In the genomic region with DNA sequence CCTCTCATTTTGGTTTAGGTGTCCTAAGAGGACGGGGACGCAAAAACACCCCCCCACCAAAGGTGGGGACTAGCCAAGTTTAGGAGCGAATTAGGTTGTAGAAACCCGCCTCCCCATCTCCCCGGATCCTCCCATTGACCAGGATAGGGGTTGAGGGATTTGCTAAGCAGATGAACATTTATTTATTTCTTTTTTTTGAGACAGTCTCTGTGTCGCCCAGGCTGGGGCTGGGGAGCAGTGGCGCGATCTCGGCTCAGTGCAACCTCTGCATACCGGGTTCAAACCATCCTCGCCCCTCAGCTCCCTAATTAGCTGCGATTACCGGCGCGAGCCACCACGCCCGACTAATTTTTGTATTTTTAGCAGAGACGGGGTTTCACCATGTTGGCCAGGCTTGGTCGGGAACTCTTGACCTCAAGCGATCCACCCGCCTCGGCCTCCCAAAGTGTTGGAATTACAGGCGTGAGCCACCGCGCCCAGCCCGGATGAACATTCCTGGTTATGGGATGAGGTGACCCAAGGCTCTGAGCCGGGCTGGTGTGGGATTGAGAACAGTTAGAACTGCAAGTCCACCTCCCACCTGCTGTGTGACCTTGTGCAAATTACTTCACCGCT, we compare ENCODE assay signal across 8 cellular contexts. TPM values are rescaled to one million over a fixed set of nuclear protein-coding genes. Genes with fewer than 3 reads are reported as not detected.
A peak's percentile ranks its signal among the peaks of the same experiment; 100 is the strongest.
DNase-seq lines count a peak whose midpoint lies in the region; ATAC-seq and TF ChIP-seq lines count a peak whose summit lies in the region.

No MANE protein-coding gene starts in this region.

- H3K79me2 ChIP-seq in DND-41 (ENCODE audit: insufficient read depth, low read length): peaks cover 63% of the 10 kb centered on the region

- H3K9me3 ChIP-seq in DND-41 (ENCODE audit: insufficient read depth, low read length, severe bottlenecking): no peaks in the 10 kb centered on the region

- no peaks in the 10 kb centered on the region for H3K27me3 ChIP-seq in DND-41 (ENCODE audit: insufficient read depth, low read length, poor library complexity)

- H3K9me3 Mint-ChIP-seq in IgD-negative memory B cell: no peaks in the 10 kb centered on the region
- peaks cover 0 to 1% (median 0%) of the 10 kb centered on the region in 6 donors for H3K9me3 Mint-ChIP-seq in immature natural killer cell

- peaks cover 31% of the 10 kb centered on the region for H3K4me1 ChIP-seq in DND-41 (ENCODE audit: insufficient read depth, low read length)

- TF ChIP-seq CTCF in DND-41 (IDR thresholded peaks at IDR 0.05; ENCODE audit: borderline replicate concordance, extremely low read depth, low read length, poor library complexity, severe bottlenecking) (no peak), astrocyte of the cerebellum (IDR thresholded peaks at IDR 0.05; ENCODE audit: low read depth, low read length, missing control alignments) (no peak), omental fat pad (IDR thresholded peaks at IDR 0.05) (no peak)

- ATAC-seq in DND-41 (ENCODE audit: insufficient read depth, low read depth): no peak
- ATAC-seq in HG03457 (IDR thresholded peaks at IDR 0.05; ENCODE audit: unreplicated experiment): no peak
- no peak for ATAC-seq in omental fat pad (ENCODE audit: low FRiP score)

- H4K20me1 ChIP-seq in DND-41 (ENCODE audit: insufficient read depth, low read length): peaks cover 45% of the 10 kb centered on the region

- H3K4me1 Mint-ChIP-seq in IgD-negative memory B cell (peaks cover 32 to 40% (median 40%) of the 10 kb centered on the region in 3 donors), immature natural killer cell (peaks cover 50 to 64% of the 10 kb centered on the region in 2 donors)

- DNase-seq in DND-41 (no peak), astrocyte of the cerebellum (ENCODE audit: low read depth) (peak; percentile 15), immature natural killer cell (no peak), smooth muscle cell of the brain vasculature (ENCODE audit: low read depth, low spot score) (peak; percentile 6), omental fat pad (ENCODE audit: low spot score) (no peak), COR-L47 (lab: John Stamatoyannopoulos, UW) (no peak)

- peak overlapping the region; percentile 68 to 91 for H3K4me3 ChIP-seq in DND-41 (ENCODE audit: low read depth in 1 of 2, low read length in 2 of 2)
- peak overlapping the region; percentile 89 for H3K4me3 ChIP-seq in astrocyte of the cerebellum (ENCODE audit: low read depth, low read length)

- H3K27me3 Mint-ChIP-seq in IgD-negative memory B cell (no peaks in the 10 kb centered on the region), immature natural killer cell (ENCODE audit: low read depth in 3 of 3) (peaks cover 6 to 18% (median 13%) of the 10 kb centered on the region in 3 donors)

- H2AFZ ChIP-seq in DND-41 (ENCODE audit: low read depth, low read length): peak overlapping the region; percentile 76

- H3K4me3 Mint-ChIP-seq in IgD-negative memory B cell: peak overlapping the region; percentile 79 to 99 (median 99)
- peak overlapping the region; percentile 93 to 99 (median 95) for H3K4me3 Mint-ChIP-seq in immature natural killer cell

- H3K4me2 ChIP-seq in DND-41 (ENCODE audit: insufficient read depth, low read length): peak overlapping the region; percentile 87

- in situ Hi-C loops in astrocyte of the cerebellum (cut with HindIII; ENCODE audit: low sequenced_read_pairs): no loop called here

- H3K36me3 Mint-ChIP-seq in IgD-negative memory B cell (peaks cover 3% of the 10 kb centered on the region), immature natural killer cell (peaks cover 0 to 12% (median 4%) of the 10 kb centered on the region in 3 donors)

- peak overlapping the region; percentile 92 to 100 (median 100) for H3K27ac Mint-ChIP-seq in IgD-negative memory B cell
- H3K27ac Mint-ChIP-seq in immature natural killer cell: peak overlapping the region; percentile 98 to 100 (median 100)

- H3K9ac ChIP-seq in DND-41 (ENCODE audit: low read depth, low read length): peak overlapping the region; percentile 70

- H3K36me3 ChIP-seq in DND-41 (ENCODE audit: insufficient read depth, low read length): peaks cover 49% of the 10 kb centered on the region

- peak overlapping the region; percentile 91 for H3K27ac ChIP-seq in DND-41 (ENCODE audit: low read length)

RNA-seq across cellular contexts. Expression of a gene that starts 0.9 kb away (rescaled TPM):
- polyA plus RNA-seq in IgD-negative memory B cell: 204 TPM
- polyA plus RNA-seq in immature natural killer cell: 100 to 1,000 TPM; 219 to 249 (median 243) TPM
- 100 to 1,000 TPM; 141 to 162 (median 156) TPM for total RNA-seq in omental fat pad

RNA-seq across cellular contexts. Expression of a gene that starts 19.4 kb away (rescaled TPM):
- polyA plus RNA-seq in IgD-negative memory B cell (14.0 TPM), immature natural killer cell (10 to 100 TPM in 1 of 3 donors, 1 to 10 TPM in 2; 7.2 to 15.9 (median 7.7) TPM)
- 10 to 100 TPM in 1 of 4 donors, 1 to 10 TPM in 3; 5.8 to 15.1 (median 7.3) TPM for total RNA-seq in omental fat pad

RNA-seq across cellular contexts. Expression of a gene that starts 51.0 kb away (rescaled TPM):
- polyA plus RNA-seq in IgD-negative memory B cell: 5.8 TPM
- 10 to 100 TPM in 1 of 3 donors, 1 to 10 TPM in 1, not detected in 1; 3.2 to 10.7 TPM for polyA plus RNA-seq in immature natural killer cell
- total RNA-seq in omental fat pad: 1 to 10 TPM; 3.0 to 7.1 (median 6.1) TPM

Comparison
In these comparisons a context has a peak if more than half of its experiments do, and no peak if none do; other contexts are left out.
1. DNase-seq: peak in astrocyte of the cerebellum (single experiment) and smooth muscle cell of the brain vasculature (single experiment); none in DND-41 (single experiment), immature natural killer cell (0 of 3), omental fat pad (single experiment) and COR-L47 (single experiment).